19 cellular contexts compared by ENCODE assay signal in genomic region chr13:28357247-28357825, GRCh38.
DNase-seq lines count a peak whose midpoint lies in the region; ATAC-seq, FAIRE-seq and TF ChIP-seq lines count a peak whose summit lies in the region.
"Had no signal": no experiment of that assay in that cellular context is flagged by ENCODE, and none has a peak within 500 bp of the region (broad histone marks: within the 10 kb centered on the region; RNA-seq: fewer than 3 reads in every experiment).

No MANE protein-coding gene starts in this region.

- peaks cover 29% of the 10 kb centered on the region for H3K36me3 Mint-ChIP-seq in activated CD8-positive, alpha-beta memory T cell treated with anti-CD3 and anti-CD28 coated beads, Interleukin-2, amount 10 ng/mL, durations not matched to agents 7 days and 5 days
- peaks cover 2 to 5% of the 10 kb centered on the region in 2 donors for H3K36me3 Mint-ChIP-seq in activated T-cell treated with anti-CD3 and anti-CD28 coated beads, Interleukin-2, amount 50 U/mL, for 72 hours (ENCODE audit: insufficient read depth in 2 of 2)
- peaks cover 20% of the 10 kb centered on the region for H3K36me3 Mint-ChIP-seq in activated naive CD4-positive, alpha-beta T cell treated with anti-CD3 and anti-CD28 coated beads, Interleukin-2, amount 10 ng/mL, durations not matched to agents 7 days and 5 days

- peaks cover 2% of the 10 kb centered on the region for H3K27me3 Mint-ChIP-seq in activated CD8-positive, alpha-beta memory T cell treated with anti-CD3 and anti-CD28 coated beads, Interleukin-2, amount 10 ng/mL, durations not matched to agents 7 days and 5 days
- H3K27me3 Mint-ChIP-seq in activated T-cell treated with anti-CD3 and anti-CD28 coated beads, Interleukin-2, amount 50 U/mL, for 72 hours (ENCODE audit: low read depth), result no peaks in the 10 kb centered on the region
- H3K27me3 Mint-ChIP-seq in activated naive CD4-positive, alpha-beta T cell treated with anti-CD3 and anti-CD28 coated beads, Interleukin-2, amount 10 ng/mL, durations not matched to agents 7 days and 5 days, result no peaks in the 10 kb centered on the region
- H3K27me3 Mint-ChIP-seq: naive B cell had no signal

- H3K4me2 ChIP-seq in H1 (ENCODE audit: insufficient read depth in 1 of 2, low read depth in 2 of 2, low read length in 2 of 2) (no peak overlapping the region), trophoblast cell (ENCODE audit: low read length) (no peak overlapping the region)

- H2BK12ac ChIP-seq in H1 (ENCODE audit: low read depth, low read length) (no peak overlapping the region; the same call in 1 of the 2 replicates), trophoblast cell (ENCODE audit: low read length) (peak overlapping the region; percentile 2)

- no peak overlapping the region for H3K14ac ChIP-seq in H1 (ENCODE audit: insufficient read length)
- H3K14ac ChIP-seq in trophoblast cell (ENCODE audit: low read length), result no peak overlapping the region

- no peak overlapping the region for H2BK120ac ChIP-seq in H1 (replicated peaks; ENCODE audit: low read depth, low read length)
- H2BK120ac ChIP-seq in trophoblast cell (ENCODE audit: insufficient read depth, low read length, poor library complexity), result peak overlapping the region; percentile 2

- H4K12ac ChIP-seq in trophoblast cell (ENCODE audit: low read depth, low read length), result no peak overlapping the region

- H2AK5ac ChIP-seq in H1 (ENCODE audit: low read depth, low read length) (no peak overlapping the region), trophoblast cell (ENCODE audit: low read length) (no peak overlapping the region)

- no peak overlapping the region for H3K23ac ChIP-seq in H1 (ENCODE audit: insufficient read length)
- H3K23ac ChIP-seq in trophoblast cell (ENCODE audit: low read length), result no peak overlapping the region

- TF ChIP-seq RAD21 in H1 (IDR thresholded peaks at IDR 0.05 in 1 of 2, conservative IDR thresholded peaks at IDR 0.05 in 1 of 2; ENCODE audit: low read depth in 2 of 2, low read length in 2 of 2), result no peak

- no peaks in the 10 kb centered on the region for H3K36me3 ChIP-seq in KOPT-K1 (ENCODE audit: insufficient read depth, low read length)
- peaks cover 0 to 5% (median 0%) of the 10 kb centered on the region in 4 experiments; a peak in 4 of 8 replicates for H3K36me3 ChIP-seq in H1 (ENCODE audit: control insufficient read depth in 2 of 4, insufficient read depth in 4 of 4, low read length in 3 of 4)
- H3K36me3 ChIP-seq in trophoblast cell (ENCODE audit: control insufficient read depth in 1 of 2, insufficient read depth in 2 of 2, low read length in 2 of 2), result no peaks in the 10 kb centered on the region
- H3K36me3 ChIP-seq: ascending aorta, thoracic aorta had no signal

- POLR2A ChIA-PET in H1 (lab: Charles Lee; ENCODE audit: partially characterized antibody), result interaction anchor here (1.2 kb wide), 1 partner anchor 19 kb away, joined by 4 read pairs; no protein-coding TSS in a partner anchor

- TF ChIP-seq POLR2A in H1 (IDR thresholded peaks at IDR 0.05; ENCODE audit: control extremely low read depth in 1 of 2, low read depth in 2 of 2, low read length in 2 of 2), result no peak

- no peak for TF ChIP-seq EP300 in H1 (IDR thresholded peaks at IDR 0.05; ENCODE audit: borderline replicate concordance in 1 of 2, low read depth in 2 of 2, low read length in 2 of 2)

- TF ChIP-seq CTCF in H1 (IDR thresholded peaks at IDR 0.05; ENCODE audit: control extremely low read depth in 1 of 3, insufficient read depth in 1 of 3, low read depth in 1 of 3, low read length in 3 of 3), result no peak

- H3K4ac ChIP-seq in H1 (replicated peaks; ENCODE audit: insufficient read length, low read depth, low read length) (no peak overlapping the region), trophoblast cell (ENCODE audit: low read depth, low read length) (no peak overlapping the region)

- H3K27ac ChIP-seq in KOPT-K1 (ENCODE audit: low read depth, low read length, poor library complexity, severe bottlenecking) (peak overlapping the region; percentile 76), H1 (ENCODE audit: low read depth, low read length) (no peak overlapping the region), trophoblast cell (ENCODE audit: low read depth, low read length) (no peak overlapping the region)
- H3K27ac ChIP-seq: ascending aorta, RWPE1, thoracic aorta had no signal

- peak overlapping the region; percentile 77 for H3K27ac Mint-ChIP-seq in activated CD8-positive, alpha-beta memory T cell treated with anti-CD3 and anti-CD28 coated beads, Interleukin-2, amount 10 ng/mL, durations not matched to agents 7 days and 5 days
- no peak overlapping the region for H3K27ac Mint-ChIP-seq in activated T-cell treated with anti-CD3 and anti-CD28 coated beads, Interleukin-2, amount 50 U/mL, for 72 hours
- no peak overlapping the region for H3K27ac Mint-ChIP-seq in activated naive CD4-positive, alpha-beta T cell treated with anti-CD3 and anti-CD28 coated beads, Interleukin-2, amount 10 ng/mL, durations not matched to agents 7 days and 5 days

- H3K4me3 Mint-ChIP-seq in activated CD8-positive, alpha-beta memory T cell treated with anti-CD3 and anti-CD28 coated beads, Interleukin-2, amount 10 ng/mL, durations not matched to agents 7 days and 5 days, result no peak overlapping the region
- no peak overlapping the region for H3K4me3 Mint-ChIP-seq in activated T-cell treated with anti-CD3 and anti-CD28 coated beads, Interleukin-2, amount 50 U/mL, for 72 hours
- H3K4me3 Mint-ChIP-seq in activated naive CD4-positive, alpha-beta T cell treated with anti-CD3 and anti-CD28 coated beads, Interleukin-2, amount 10 ng/mL, durations not matched to agents 7 days and 5 days, result no peak overlapping the region
- H3K4me3 Mint-ChIP-seq: activated T-cell treated with anti-CD3 and anti-CD28 coated beads, Interleukin-2, amount 50 U/mL, for 4 hours had no signal

- H3K9me3 ChIP-seq in KOPT-K1 (ENCODE audit: insufficient read depth, low read length, poor library complexity, severe bottlenecking), result no peaks in the 10 kb centered on the region
- H3K9me3 ChIP-seq in H1 (ENCODE audit: insufficient read depth in 2 of 2, low read depth in 1 of 2, low read length in 1 of 2), result no peaks in the 10 kb centered on the region
- H3K9me3 ChIP-seq in trophoblast cell (ENCODE audit: insufficient read depth, low read depth, low read length), result no peaks in the 10 kb centered on the region
- H3K9me3 ChIP-seq: ascending aorta, Caco-2, thoracic aorta had no signal

- H2BK20ac ChIP-seq in H1 (ENCODE audit: low read length), result no peak overlapping the region

- H3K4me1 ChIP-seq in H1 (replicated peaks in 1 of 4; ENCODE audit: control insufficient read depth in 3 of 4, insufficient read depth in 4 of 4, low read length in 3 of 4) (peaks cover 0 to 7% (median 2%) of the 10 kb centered on the region in 4 experiments; a peak in 2 of 7 replicates), trophoblast cell (ENCODE audit: control insufficient read depth in 1 of 2, insufficient read depth in 2 of 2, low read length in 2 of 2) (peaks cover 7 to 12% of the 10 kb centered on the region in 2 experiments)
- H3K4me1 ChIP-seq: ascending aorta, Caco-2 had no signal

- CTCF ChIA-PET in activated CD8-positive, alpha-beta memory T cell treated with anti-CD3 and anti-CD28 coated beads, Interleukin-2, amount 10 ng/mL, durations not matched to agents 7 days and 5 days (lab: Charles Lee), result interaction anchor here (1.2 kb wide), 1 partner anchor 33 kb away, joined by 3 read pairs; no protein-coding TSS in a partner anchor
- CTCF ChIA-PET in H1 (lab: Charles Lee; ENCODE audit: partially characterized antibody), result interaction anchor here (1.2 to 1.4 kb wide), 2 partner anchors 16 to 318 kb away, joined by 3 to 5 read pairs; no protein-coding TSS in a partner anchor
- CTCF ChIA-PET in activated naive CD4-positive, alpha-beta T cell treated with anti-CD3 and anti-CD28 coated beads, Interleukin-2, amount 10 ng/mL, durations not matched to agents 7 days and 5 days (lab: Charles Lee), result no interaction called here

- no peak overlapping the region; the same call in 1 of the 2 replicates for H2BK5ac ChIP-seq in H1 (ENCODE audit: low read depth, low read length)
- H2BK5ac ChIP-seq in trophoblast cell (ENCODE audit: low read depth, low read length, poor library complexity), result no peak overlapping the region

- no peak overlapping the region for H3K4me3 ChIP-seq in H1 (ENCODE audit: extremely low read depth in 1 of 4, insufficient read depth in 2 of 4, low read depth in 3 of 4, low read length in 4 of 4)
- H3K4me3 ChIP-seq in trophoblast cell (ENCODE audit: low read depth, low read length), result no peak overlapping the region
- H3K4me3 ChIP-seq: ascending aorta, thoracic aorta had no signal

- WGBS in H1 (ENCODE audit: extremely low coverage in 1 of 2, insufficient coverage in 1 of 2, insufficient read length in 1 of 2, insufficient replicate concordance in 2 of 2, low coverage in 1 of 2, low lambda C conversion rate in 2 of 2, missing lambda C conversion rate in 1 of 2), 2 experiments, result 89% methylated on average over 7 of the region's 8 CpGs; no CpG with 5 or more reads in 1 of the 2 experiments
- no CpG with 5 or more reads among the region's 8 CpGs for WGBS in trophoblast cell (ENCODE audit: extremely low coverage, insufficient coverage, insufficient read length)

- peaks cover 48% of the 10 kb centered on the region for H3K4me1 Mint-ChIP-seq in activated CD8-positive, alpha-beta memory T cell treated with anti-CD3 and anti-CD28 coated beads, Interleukin-2, amount 10 ng/mL, durations not matched to agents 7 days and 5 days
- peaks cover 30% of the 10 kb centered on the region for H3K4me1 Mint-ChIP-seq in activated T-cell treated with anti-CD3 and anti-CD28 coated beads, Interleukin-2, amount 50 U/mL, for 72 hours (ENCODE audit: low read depth)
- H3K4me1 Mint-ChIP-seq in activated naive CD4-positive, alpha-beta T cell treated with anti-CD3 and anti-CD28 coated beads, Interleukin-2, amount 10 ng/mL, durations not matched to agents 7 days and 5 days, result peaks cover 50% of the 10 kb centered on the region

- H3K79me2 ChIP-seq in H1 (ENCODE audit: control insufficient read depth in 1 of 2, insufficient read depth in 2 of 2, low read length in 2 of 2), result no peaks in the 10 kb centered on the region
- no peaks in the 10 kb centered on the region for H3K79me2 ChIP-seq in trophoblast cell (ENCODE audit: control insufficient read depth, insufficient read depth, low read length, poor library complexity)

- H3K18ac ChIP-seq in H1 (ENCODE audit: extremely low read depth, low read length) (peak overlapping the region; percentile 38; the same call in 1 of the 2 replicates), trophoblast cell (ENCODE audit: low read length) (no peak overlapping the region)

- no peak overlapping the region for H4K91ac ChIP-seq in H1 (replicated peaks; ENCODE audit: insufficient read length, low read length)
- H4K91ac ChIP-seq in trophoblast cell (ENCODE audit: low read depth, low read length), result peak overlapping the region; percentile 68

- H3K23me2 ChIP-seq in H1 (ENCODE audit: low read depth, low read length), result no peaks in the 10 kb centered on the region

- no peak overlapping the region for H4K8ac ChIP-seq in H1 (ENCODE audit: extremely low read depth, insufficient read depth, low read length)
- peak overlapping the region; percentile 23 for H4K8ac ChIP-seq in trophoblast cell (ENCODE audit: low read depth, low read length)

- H2AFZ ChIP-seq in H1 (ENCODE audit: low read length) (no peak overlapping the region), trophoblast cell (ENCODE audit: insufficient read depth, low read length, poor library complexity) (peak overlapping the region; percentile 9)

- H3K9ac ChIP-seq in H1 (replicated peaks in 1 of 4; ENCODE audit: extremely low read depth in 1 of 4, low read depth in 3 of 4, low read length in 3 of 4) (0 out of 7 replicates have a peak overlapping the region, but pooled peaks of 1 of the 4 experiments have one; percentile 14), trophoblast cell (ENCODE audit: low read length) (no peak overlapping the region)

- H4K5ac ChIP-seq in H1 (ENCODE audit: insufficient read length, low read depth, low read length), result no peak overlapping the region

- H4K20me1 ChIP-seq in H1 (replicated peaks in 1 of 2; ENCODE audit: control insufficient read depth in 1 of 2, insufficient read depth in 2 of 2, low read length in 2 of 2), result no peaks in the 10 kb centered on the region

- no peaks in the 10 kb centered on the region for H3K79me1 ChIP-seq in H1 (ENCODE audit: low read depth, low read length)
- peaks cover 6% of the 10 kb centered on the region for H3K79me1 ChIP-seq in trophoblast cell (ENCODE audit: low read length)

- H3K9me3 Mint-ChIP-seq in activated CD8-positive, alpha-beta memory T cell treated with anti-CD3 and anti-CD28 coated beads, Interleukin-2, amount 10 ng/mL, durations not matched to agents 7 days and 5 days (ENCODE audit: low read depth), result peaks cover 5% of the 10 kb centered on the region
- H3K9me3 Mint-ChIP-seq in activated T-cell treated with anti-CD3 and anti-CD28 coated beads, Interleukin-2, amount 50 U/mL, for 72 hours, result peaks cover 0 to 2% of the 10 kb centered on the region in 2 donors
- peaks cover 22% of the 10 kb centered on the region for H3K9me3 Mint-ChIP-seq in activated naive CD4-positive, alpha-beta T cell treated with anti-CD3 and anti-CD28 coated beads, Interleukin-2, amount 10 ng/mL, durations not matched to agents 7 days and 5 days
- H3K9me3 Mint-ChIP-seq: activated T-cell treated with anti-CD3 and anti-CD28 coated beads, Interleukin-2, amount 50 U/mL, for 4 hours had no signal

- no peaks in the 10 kb centered on the region for H3K27me3 ChIP-seq in H1 (replicated peaks in 1 of 4; ENCODE audit: control insufficient read depth in 3 of 4, extremely low read depth in 1 of 4, insufficient read depth in 3 of 4, low read length in 3 of 4)
- no peaks in the 10 kb centered on the region for H3K27me3 ChIP-seq in trophoblast cell (ENCODE audit: insufficient read depth, low read length)
- H3K27me3 ChIP-seq: ascending aorta had no signal

- no peak for ATAC-seq in activated CD8-positive, alpha-beta memory T cell treated with anti-CD3 and anti-CD28 coated beads, Interleukin-2, amount 10 ng/mL, durations not matched to agents 7 days and 5 days
- no peak for ATAC-seq in activated T-cell treated with anti-CD3 and anti-CD28 coated beads, Interleukin-2, amount 50 U/mL, for 72 hours (replicated peaks in 1 of 2)

- no peak overlapping the region for H3K56ac ChIP-seq in H1 (replicated peaks; ENCODE audit: insufficient read length, low read depth, low read length)

- DNase-seq in activated CD8-positive, alpha-beta memory T cell treated with anti-CD3 and anti-CD28 coated beads, Interleukin-2, amount 10 ng/mL, durations not matched to agents 7 days and 5 days, result no peak
- DNase-seq in activated CD8-positive, alpha-beta memory T cell treated with anti-CD3 and anti-CD28 coated beads, Interleukin-2, amount 50 U/mL, for 48 hours, result no peak
- DNase-seq in H1 (ENCODE audit: low read depth in 1 of 2, low spot score in 2 of 2) (no peak), trophoblast cell (no peak)
- DNase-seq in stimulated activated CD8-positive, alpha-beta memory T cell treated with anti-CD3 and anti-CD28 coated beads, Interleukin-4, amount 100 ng/mL, for 48 hours, result no peak
- no peak for DNase-seq in activated T-cell treated with anti-CD3 and anti-CD28 coated beads, Interleukin-2, amount 50 U/mL, for 72 hours
- no peak for DNase-seq in activated naive CD4-positive, alpha-beta T cell treated with anti-CD3 and anti-CD28 coated beads, Interleukin-2, amount 10 ng/mL, durations not matched to agents 7 days and 5 days
- DNase-seq: activated CD4-positive, CD25-positive, alpha-beta regulatory T cell treated with anti-CD3 and anti-CD28 coated beads, Interleukin-2, amount 50 U/mL, for 72 hours; activated T-cell treated with anti-CD3 and anti-CD28 coated beads, Interleukin-2, amount 50 U/mL, for 4 hours; Caco-2; left ventricle myocardium superior; naive B cell; NCI-H1092; retina had no signal

- no peak for FAIRE-seq in H1 (lab: Jason Lieb, UNC)
- FAIRE-seq: HTR-8/SVneo had no signal

- H2BK15ac ChIP-seq in H1 (ENCODE audit: low read length), result no peak overlapping the region
